In the genomic region with DNA sequence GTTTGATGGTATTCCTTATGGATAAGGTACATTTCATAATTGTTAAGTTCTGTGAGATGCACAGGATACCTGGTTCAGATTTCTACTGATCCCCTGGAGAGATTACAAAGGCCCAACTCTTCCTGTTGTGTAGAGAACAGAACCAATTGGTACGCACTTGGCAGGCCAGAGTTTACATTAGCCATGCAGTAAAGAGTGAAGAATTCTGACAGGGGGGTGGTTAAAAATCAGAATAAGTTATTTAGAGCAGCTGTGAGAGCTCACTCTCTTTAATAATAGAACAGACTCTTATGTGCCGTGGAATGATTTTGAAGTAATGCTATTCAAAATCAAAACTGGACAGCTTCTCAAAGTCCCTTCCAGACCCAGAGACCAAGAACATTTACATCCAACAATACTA, we compare ENCODE assay signal across 12 cellular contexts. TPM values are rescaled to one million over a fixed set of nuclear protein-coding genes. Genes with fewer than 3 reads are reported as not detected.
A peak's percentile ranks its signal among the peaks of the same experiment; 100 is the strongest.
DNase-seq lines count a peak whose midpoint lies in the region; ATAC-seq, FAIRE-seq and TF ChIP-seq lines count a peak whose summit lies in the region.
"Had no signal": no experiment of that assay in that cellular context is flagged by ENCODE, and none has a peak within 500 bp of the region (broad histone marks: within the 10 kb centered on the region; RNA-seq: fewer than 3 reads in every experiment).

No MANE protein-coding gene starts in this region.

- no peak for DNase-seq in activated naive CD4-positive, alpha-beta T cell treated with anti-CD3 and anti-CD28 coated beads, Interleukin-2, amount 50 U/mL, for 16 hours
- DNase-seq in WERI-Rb-1, result no peak
- DNase-seq in kidney, result no peak
- no peak for DNase-seq in COR-L47 (lab: John Stamatoyannopoulos, UW)
- DNase-seq in COLO668 (lab: John Stamatoyannopoulos, UW; ENCODE audit: unreplicated experiment), result no peak
- DNase-seq: activated CD4-positive, alpha-beta T cell treated with anti-CD3 and anti-CD28 coated beads, Interleukin-2, amount 50 U/mL, for 4 hours; stimulated activated naive CD4-positive, alpha-beta T cell treated with Interleukin-2 at 50 U/mL for 16 hours had no signal

- H3K36me3 ChIP-seq in WERI-Rb-1 (peaks cover 8% of the 10 kb centered on the region), kidney (ENCODE audit: control insufficient read depth in 1 of 2, insufficient read depth in 2 of 2, low read length in 2 of 2) (no peaks in the 10 kb centered on the region), thymus (ENCODE audit: control insufficient read depth, insufficient read depth) (no peaks in the 10 kb centered on the region)

- no peak for FAIRE-seq in kidney (lab: Jason Lieb, UNC)
- FAIRE-seq: colon, small intestine had no signal

- H3K9ac ChIP-seq in kidney (ENCODE audit: low read length in 2 of 2), result peak overlapping the region in 1 of 2 donors; percentile 8

- peaks cover 5 to 12% of the 10 kb centered on the region in 2 donors for H3K4me1 ChIP-seq in kidney (ENCODE audit: control insufficient read depth in 1 of 2, insufficient read depth in 1 of 2, low read depth in 1 of 2, low read length in 2 of 2)
- H3K4me1 ChIP-seq in thymus (ENCODE audit: control insufficient read depth, insufficient read depth, low read length), result peaks cover 16% of the 10 kb centered on the region

- WGBS in thymus, result 86% methylated on average over 2 of the region's 2 CpGs

- peaks cover 4% of the 10 kb centered on the region for H3K36me3 Mint-ChIP-seq in activated naive CD4-positive, alpha-beta T cell treated with anti-CD3 and anti-CD28 coated beads, Interleukin-2, amount 50 U/mL, for 24 hours

- intact Hi-C loops in kidney (cut with DNase I), result no loop called here

- no peak for TF ChIP-seq CTCF in WERI-Rb-1 (IDR thresholded peaks at IDR 0.05; ENCODE audit: low read depth, low read length)
- no peak for TF ChIP-seq CTCF in kidney (IDR thresholded peaks at IDR 0.05; ENCODE audit: borderline replicate concordance, extremely low read depth, insufficient read depth)

- H3K27me3 ChIP-seq in WERI-Rb-1 (ENCODE audit: insufficient read depth, low read depth, severe bottlenecking), result no peaks in the 10 kb centered on the region
- no peaks in the 10 kb centered on the region for H3K27me3 ChIP-seq in thymus (ENCODE audit: control insufficient read depth, insufficient read depth)

- H3K4me1 Mint-ChIP-seq in activated naive CD4-positive, alpha-beta T cell treated with anti-CD3 and anti-CD28 coated beads, Interleukin-2, amount 50 U/mL, for 24 hours, result peaks cover 81% of the 10 kb centered on the region

- no peaks in the 10 kb centered on the region for H3K9me3 Mint-ChIP-seq in activated naive CD4-positive, alpha-beta T cell treated with anti-CD3 and anti-CD28 coated beads, Interleukin-2, amount 50 U/mL, for 24 hours

- H3K4me3 Mint-ChIP-seq in activated naive CD4-positive, alpha-beta T cell treated with anti-CD3 and anti-CD28 coated beads, Interleukin-2, amount 50 U/mL, for 24 hours, result peak overlapping the region; percentile 92

- ATAC-seq in GM21737 (IDR thresholded peaks at IDR 0.05; ENCODE audit: unreplicated experiment), result no peak

- H3K4me3 ChIP-seq in WERI-Rb-1 (ENCODE audit: low read depth, low read length) (no peak overlapping the region), kidney (ENCODE audit: low read length in 2 of 2) (peak overlapping the region in 1 of 2 donors; percentile 6), thymus (ENCODE audit: low read length) (no peak overlapping the region)

- peak overlapping the region; percentile 80 for H3K27ac Mint-ChIP-seq in activated naive CD4-positive, alpha-beta T cell treated with anti-CD3 and anti-CD28 coated beads, Interleukin-2, amount 50 U/mL, for 24 hours

- H3K27ac ChIP-seq in WERI-Rb-1, result peak overlapping the region; percentile 40; the same call in 1 of the 2 replicates
- peak overlapping the region; percentile 37 to 39 for H3K27ac ChIP-seq in kidney (ENCODE audit: low read depth in 2 of 2, low read length in 2 of 2)
- peak overlapping the region; percentile 43 for H3K27ac ChIP-seq in thymus (ENCODE audit: low read depth)

- H3K27me3 Mint-ChIP-seq in activated naive CD4-positive, alpha-beta T cell treated with anti-CD3 and anti-CD28 coated beads, Interleukin-2, amount 50 U/mL, for 24 hours, result no peaks in the 10 kb centered on the region

- H3K9me3 ChIP-seq in WERI-Rb-1 (ENCODE audit: severe bottlenecking) (no peaks in the 10 kb centered on the region), kidney (ENCODE audit: control insufficient read depth in 1 of 2, low read length in 2 of 2) (no peaks in the 10 kb centered on the region), thymus (ENCODE audit: control insufficient read depth) (no peaks in the 10 kb centered on the region)

RNA-seq across cellular contexts. Expression of a gene that starts 4.2 kb away (rescaled TPM):
- total RNA-seq in kidney, result 49.2 TPM
- polyA plus RNA-seq in kidney (ENCODE audit: insufficient read depth, low read depth, low replicate concordance) (10.1 TPM), thymus (17.7 TPM)
